27 cellular contexts compared by ENCODE assay signal in the genomic region with DNA sequence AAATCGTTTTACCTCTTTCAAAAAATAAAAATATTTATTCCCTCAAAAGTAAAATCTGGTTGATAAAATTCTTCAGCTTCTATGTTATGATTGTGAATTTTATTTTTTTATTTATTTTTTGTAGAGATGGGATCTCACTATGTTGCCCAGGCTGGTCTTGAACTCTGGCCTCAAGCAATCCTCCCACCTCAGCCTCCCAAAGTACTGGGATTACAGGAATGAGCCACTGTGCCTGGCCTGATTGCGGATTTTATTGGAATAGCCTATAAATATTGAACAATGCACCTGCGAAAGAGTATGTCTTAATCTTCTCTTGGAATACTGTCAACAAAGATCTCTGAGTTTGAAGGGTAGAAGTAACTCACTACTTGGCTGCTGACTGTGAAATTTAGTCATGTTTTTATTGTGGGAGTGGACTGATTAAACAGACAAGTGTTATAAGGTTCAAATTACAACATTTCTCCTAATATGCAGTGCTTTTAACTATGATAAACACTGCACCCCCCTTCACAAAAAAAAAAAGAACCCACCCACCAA.
DNase-seq lines count a peak whose midpoint lies in the region; ATAC-seq, FAIRE-seq and TF ChIP-seq lines count a peak whose summit lies in the region.
"Had no signal": no experiment of that assay in that cellular context is flagged by ENCODE, and none has a peak within 500 bp of the region (broad histone marks: within the 10 kb centered on the region; RNA-seq: fewer than 3 reads in every experiment).

No MANE protein-coding gene starts in this region.

- no TSS peak for BruUV-seq in K562 (replicated peaks; lab: Mats Ljungman, UMichigan)

- H2AFZ ChIP-seq in K562 (ENCODE audit: low read depth, low read length), result no peak overlapping the region

- peaks cover 53% of the 10 kb centered on the region for H3K36me3 Mint-ChIP-seq in memory B cell
- H3K36me3 Mint-ChIP-seq: CD8-positive, alpha-beta memory T cell had no signal

- TF ChIP-seq EP300 in K562 (IDR thresholded peaks at IDR 0.05; ENCODE audit: low read length) (no peak), gastroesophageal sphincter (IDR thresholded peaks at IDR 0.05) (no peak)

- whole genome bisulfite sequencing in K562 (ENCODE audit: insufficient coverage, low coverage, missing lambda C conversion rate), result 0% methylated on average over 3 of the region's 3 CpGs
- 70 to 97% methylated on average over 1 to 3 of the region's 3 CpGs for WGBS in gastroesophageal sphincter (ENCODE audit: low coverage in 1 of 2), 2 donors

- H3K4me1 ChIP-seq in K562 (replicated peaks in 1 of 2; ENCODE audit: control insufficient read depth in 2 of 2, insufficient read depth in 2 of 2, low read length in 2 of 2) (no peaks in the 10 kb centered on the region), gastroesophageal sphincter (peaks cover 0 to 8% (median 2%) of the 10 kb centered on the region in 3 donors)
- H3K4me1 ChIP-seq: BE2C, SJSA1 had no signal

- no peak overlapping the region for H3K4me3 Mint-ChIP-seq in memory B cell
- H3K4me3 Mint-ChIP-seq: CD14-positive monocyte; CD8-positive, alpha-beta memory T cell had no signal

- CTCF ChIA-PET in K562 (lab: Yijun Ruan, JAX; ENCODE audit: low intra/inter-chr PET ratio), result no interaction called here

- H3K9me3 Mint-ChIP-seq in memory B cell, result no peaks in the 10 kb centered on the region
- H3K9me3 Mint-ChIP-seq: CD14-positive monocyte; CD8-positive, alpha-beta memory T cell had no signal

- ATAC-seq in K562 (no peak), memory B cell (ENCODE audit: low read depth) (no peak), HG03460 (IDR thresholded peaks at IDR 0.05; ENCODE audit: unreplicated experiment) (no peak), gastroesophageal sphincter (no peak), GM19397 (IDR thresholded peaks at IDR 0.05; ENCODE audit: unreplicated experiment) (no peak), GM18868 (IDR thresholded peaks at IDR 0.05; ENCODE audit: unreplicated experiment) (no peak)

- peak; percentile 9 for DNase-seq in M059J (ENCODE audit: low read depth)
- DNase-seq in K562 (ENCODE audit: extremely low read depth in 1 of 4, low spot score in 3 of 4), result no peak
- DNase-seq in memory B cell (ENCODE audit: low spot score in 2 of 2), result no peak
- DNase-seq: ACHN; BE2C; Calu3; CD8-positive, alpha-beta memory T cell; DMS79 treated with DMSO at 0.1 percent for 48 hours; Karpas-422; MV-4-11; NCI-H1105; NCI-H1436 treated with DMSO at 0.1 percent for 48 hours; NCI-H187 treated with DMSO at 0.1 percent for 48 hours; NCI-H2107; NCI-H526; NCI-H82; NK-92 treated with Interleukin-12 subunit alpha and Interleukin-12 subunit beta, amount 100 ng/mL, for 24 hours; Right ventricle myocardium superior; RPMI8226; T-helper 1 cell had no signal

- peaks cover 11% of the 10 kb centered on the region for H3K4me1 Mint-ChIP-seq in memory B cell

- POLR2A ChIA-PET in K562 (lab: Yijun Ruan, JAX), result no interaction called here

- no peaks in the 10 kb centered on the region for H3K9me1 ChIP-seq in K562 (ENCODE audit: control insufficient read depth, insufficient read depth, low read length)

- no peak overlapping the region for H3K4me2 ChIP-seq in K562 (ENCODE audit: insufficient read depth, low read length)

- intact Hi-C loops in K562 (cut with micrococcal nuclease), result no loop called here

- in situ Hi-C loops in K562 (cut with MboI), result no loop called here

- no peak overlapping the region for H3K27ac ChIP-seq in K562 (ENCODE audit: extremely low read depth, low read depth, low read length)
- H3K27ac ChIP-seq in gastroesophageal sphincter, result no peak overlapping the region
- H3K27ac ChIP-seq: SJSA1 had no signal

- H3K9me3 ChIP-seq in K562 (replicated peaks; ENCODE audit: control insufficient read depth, insufficient read depth, low read depth, low read length) (no peaks in the 10 kb centered on the region), gastroesophageal sphincter (no peaks in the 10 kb centered on the region)
- H3K9me3 ChIP-seq: BE2C, SJSA1 had no signal

- H3K27me3 ChIP-seq in K562 (ENCODE audit: control insufficient read depth in 2 of 2, insufficient read depth in 2 of 2, low read length in 2 of 2), result peaks cover 18 to 41% of the 10 kb centered on the region in 2 experiments; a peak in 4 of 5 replicates
- no peaks in the 10 kb centered on the region for H3K27me3 ChIP-seq in gastroesophageal sphincter
- H3K27me3 ChIP-seq: BE2C, SJSA1 had no signal

- H3K27ac Mint-ChIP-seq in memory B cell, result peak overlapping the region; percentile 35

- no peak for TF ChIP-seq RAD21 in K562 (CRISPR knock-in tag; conservative IDR thresholded peaks at IDR 0.05 in 1 of 2, IDR thresholded peaks at IDR 0.05 in 1 of 2)

- H3K36me3 ChIP-seq in K562 (ENCODE audit: control insufficient read depth, insufficient read depth, low read length) (no peaks in the 10 kb centered on the region), gastroesophageal sphincter (peaks cover 0 to 43% of the 10 kb centered on the region in 2 donors)
- H3K36me3 ChIP-seq: BE2C, SJSA1 had no signal

- H4K20me1 ChIP-seq in K562 (replicated peaks; ENCODE audit: control insufficient read depth, insufficient read depth, low read length), result no peaks in the 10 kb centered on the region

- H3K27me3 Mint-ChIP-seq in memory B cell, result no peaks in the 10 kb centered on the region

- no peak for FAIRE-seq in K562 (lab: Jason Lieb, UNC)
- FAIRE-seq: H54 had no signal

- TF ChIP-seq CTCF in K562 (IDR thresholded peaks at IDR 0.05 in 2 of 3, conservative IDR thresholded peaks at IDR 0.05 in 1 of 3; ENCODE audit: insufficient read depth in 2 of 3, low read depth in 1 of 3, low read length in 3 of 3), result no peak
- TF ChIP-seq CTCF in gastroesophageal sphincter (IDR thresholded peaks at IDR 0.05), result no peak

- no peaks in the 10 kb centered on the region for H3K79me2 ChIP-seq in K562 (ENCODE audit: control insufficient read depth, insufficient read depth, low read length)

- H3K4me3 ChIP-seq in K562, result no peak overlapping the region
- H3K4me3 ChIP-seq in gastroesophageal sphincter, result no peak overlapping the region
- H3K4me3 ChIP-seq: SJSA1 had no signal

- H3K9ac ChIP-seq in K562 (ENCODE audit: insufficient read depth in 1 of 2, low read depth in 2 of 2, low read length in 2 of 2), result no peak overlapping the region

- TF ChIP-seq POLR2A in K562 (conservative IDR thresholded peaks at IDR 0.05), result no peak
- TF ChIP-seq POLR2A in gastroesophageal sphincter (IDR thresholded peaks at IDR 0.05), result no peak

TF ChIP-seq in K562, 482 proteins besides CTCF, POLR2A, EP300 and RAD21:
- TF ChIP-seq GABPB2 (CRISPR knock-in tag; conservative IDR thresholded peaks at IDR 0.05) (no peak), ZNF121 (CRISPR knock-in tag; conservative IDR thresholded peaks at IDR 0.05) (0 out of 2 replicates have a peak, but pooled peaks have one; percentile 12), MAFG (tag; conservative IDR thresholded peaks at IDR 0.05) (no peak), ZNF282 (CRISPR knock-in tag; IDR thresholded peaks at IDR 0.05) (no peak)
- TF ChIP-seq, protein P1, sequence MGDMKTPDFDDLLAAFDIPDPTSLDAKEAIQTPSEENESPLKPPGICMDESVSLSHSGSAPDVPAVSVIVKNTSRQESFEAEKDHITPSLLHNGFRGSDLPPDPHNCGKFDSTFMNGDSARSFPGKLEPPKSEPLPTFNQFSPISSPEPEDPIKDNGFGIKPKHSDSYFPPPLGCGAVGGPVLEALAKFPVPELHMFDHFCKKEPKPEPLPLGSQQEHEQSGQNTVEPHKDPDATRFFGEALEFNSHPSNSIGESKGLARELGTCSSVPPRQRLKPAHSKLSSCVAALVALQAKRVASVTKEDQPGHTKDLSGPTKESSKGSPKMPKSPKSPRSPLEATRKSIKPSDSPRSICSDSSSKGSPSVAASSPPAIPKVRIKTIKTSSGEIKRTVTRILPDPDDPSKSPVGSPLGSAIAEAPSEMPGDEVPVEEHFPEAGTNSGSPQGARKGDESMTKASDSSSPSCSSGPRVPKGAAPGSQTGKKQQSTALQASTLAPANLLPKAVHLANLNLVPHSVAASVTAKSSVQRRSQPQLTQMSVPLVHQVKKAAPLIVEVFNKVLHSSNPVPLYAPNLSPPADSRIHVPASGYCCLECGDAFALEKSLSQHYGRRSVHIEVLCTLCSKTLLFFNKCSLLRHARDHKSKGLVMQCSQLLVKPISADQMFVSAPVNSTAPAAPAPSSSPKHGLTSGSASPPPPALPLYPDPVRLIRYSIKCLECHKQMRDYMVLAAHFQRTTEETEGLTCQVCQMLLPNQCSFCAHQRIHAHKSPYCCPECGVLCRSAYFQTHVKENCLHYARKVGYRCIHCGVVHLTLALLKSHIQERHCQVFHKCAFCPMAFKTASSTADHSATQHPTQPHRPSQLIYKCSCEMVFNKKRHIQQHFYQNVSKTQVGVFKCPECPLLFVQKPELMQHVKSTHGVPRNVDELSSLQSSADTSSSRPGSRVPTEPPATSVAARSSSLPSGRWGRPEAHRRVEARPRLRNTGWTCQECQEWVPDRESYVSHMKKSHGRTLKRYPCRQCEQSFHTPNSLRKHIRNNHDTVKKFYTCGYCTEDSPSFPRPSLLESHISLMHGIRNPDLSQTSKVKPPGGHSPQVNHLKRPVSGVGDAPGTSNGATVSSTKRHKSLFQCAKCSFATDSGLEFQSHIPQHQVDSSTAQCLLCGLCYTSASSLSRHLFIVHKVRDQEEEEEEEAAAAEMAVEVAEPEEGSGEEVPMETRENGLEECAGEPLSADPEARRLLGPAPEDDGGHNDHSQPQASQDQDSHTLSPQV (IDR thresholded peaks at IDR 0.05), result no peak
TF ChIP-seq in K562: peak in this region for 1.
